8 cellular contexts compared by ENCODE assay signal in genomic region chr19:4910594-4911273, GRCh38. TPM values are rescaled to one million over a fixed set of nuclear protein-coding genes. Genes with fewer than 3 reads are reported as not detected.
A peak's percentile ranks its signal among the peaks of the same experiment; 100 is the strongest.
DNase-seq lines count a peak whose midpoint lies in the region; ATAC-seq and TF ChIP-seq lines count a peak whose summit lies in the region.

No MANE protein-coding gene starts in this region.

- H3K4me1 ChIP-seq in colonic mucosa (peaks cover 12% of the 10 kb centered on the region), mononuclear cell (ENCODE audit: insufficient read depth, low read length) (peaks cover 69% of the 10 kb centered on the region)

- H3K27ac ChIP-seq in colonic mucosa: peak overlapping the region; percentile 15

- H3K27me3 ChIP-seq in colonic mucosa (no peaks in the 10 kb centered on the region), mononuclear cell (ENCODE audit: insufficient read depth, low read length) (no peaks in the 10 kb centered on the region)

- H3K36me3 ChIP-seq in colonic mucosa: no peaks in the 10 kb centered on the region

- H3K9me3 ChIP-seq in colonic mucosa (no peaks in the 10 kb centered on the region), mononuclear cell (ENCODE audit: low read depth, low read length) (no peaks in the 10 kb centered on the region)

- H3K4me3 ChIP-seq in GM08714 (ENCODE audit: low read length) (peak overlapping the region; percentile 83), colonic mucosa (peak overlapping the region; percentile 80), mononuclear cell (ENCODE audit: low read length) (peak overlapping the region; percentile 44)

- H3K9ac ChIP-seq in colonic mucosa (ENCODE audit: low read depth in 2 of 2, low read length in 2 of 2): peak overlapping the region; percentile 35 to 38

- DNase-seq in AG08396 (ENCODE audit: low spot score): peak; percentile 63
- peak; percentile 73 for DNase-seq in RKO (ENCODE audit: low spot score)
- peak; percentile 38 for DNase-seq in colonic mucosa
- no peak for DNase-seq in occipital lobe (lab: John Stamatoyannopoulos, UW)

- TF ChIP-seq CTCF in colonic mucosa (IDR thresholded peaks at IDR 0.05): no peak

- ATAC-seq in HG02884 (IDR thresholded peaks at IDR 0.05; ENCODE audit: unreplicated experiment): no peak
- ATAC-seq in activated CD4-positive, CD25-positive, alpha-beta regulatory T cell treated with anti-CD3 and anti-CD28 coated beads, Interleukin-2, amount 50 U/mL, for 24 hours: no peak

- intact Hi-C loops in colonic mucosa (cut with DNase I): loop anchor here (2.0 kb wide), 1 partner anchor 38 kb away; no protein-coding TSS in a partner anchor

RNA-seq across cellular contexts. Expression of gene UHRF1, which starts 1.4 kb away (rescaled TPM):
- total RNA-seq in colonic mucosa: 10 to 100 TPM in 1 of 2 donors, 1 to 10 TPM in 1; 6.3 to 48.5 TPM
- total RNA-seq in mononuclear cell: 0.21 TPM
- total RNA-seq in occipital lobe: 8.3 TPM

RNA-seq across cellular contexts. Expression of gene ARRDC5, which starts 8.0 kb away (rescaled TPM):
- total RNA-seq in colonic mucosa: under 1 TPM in 1 of 2 donors, not detected in 1; 0.15 TPM
- 4.3 TPM for total RNA-seq in mononuclear cell
- total RNA-seq in occipital lobe: not detected

RNA-seq across cellular contexts. Expression of gene PLIN3, which starts 43.3 kb away (rescaled TPM):
- total RNA-seq in colonic mucosa (100 to 1,000 TPM; 110 TPM), mononuclear cell (44.1 TPM), occipital lobe (12.8 TPM)

RNA-seq across cellular contexts. Expression of gene KDM4B, which starts 58.2 kb away (rescaled TPM):
- total RNA-seq in colonic mucosa (10 to 100 TPM; 35.2 to 52.9 TPM), mononuclear cell (17.9 TPM), occipital lobe (30.9 TPM)
